ENCODE assay signal across 18 cellular contexts in genomic region chr19:5676711-5677110, GRCh38. TPM values are rescaled to one million over a fixed set of nuclear protein-coding genes. Genes with fewer than 3 reads are reported as not detected.
"Had no signal": no experiment of that assay in that cellular context is flagged by ENCODE, and none has a peak within 500 bp of the region (broad histone marks: within the 10 kb centered on the region; RNA-seq: fewer than 3 reads in every experiment).

No MANE protein-coding gene starts in this region.

- ATAC-seq: esophagus mucosa, WTC11 had no signal

- H3K36me3 ChIP-seq: ovary, uterus had no signal

- H3K9me3 Mint-ChIP-seq: activated CD4-positive, alpha-beta T cell treated with anti-CD3 and anti-CD28 coated beads, Interleukin-2, amount 10 ng/mL, durations not matched to agents 7 days and 5 days; activated T-helper 2 cell treated with anti-CD3 and anti-CD28 coated beads, Interferon-gamma antibody, Interleukin-2, Interleukin-4, amounts not matched to agents 10 μg/mL and 5 μg/mL and 100 μg/mL, durations not matched to agents 14 hours and 24 hours and 36 hours; nephron progenitor cell; WTC11 had no signal

- H3K27me3 ChIP-seq: ovary, tibial artery, uterus had no signal

- H3K4me3 ChIP-seq: ovary, tibial artery, uterus had no signal

- H3K36me3 Mint-ChIP-seq: activated naive CD8-positive, alpha-beta T cell; WTC11 had no signal

- DNase-seq: activated CD4-positive, alpha-beta T cell treated with anti-CD3 and anti-CD28 coated beads, Interleukin-2, amount 10 ng/mL, durations not matched to agents 7 days and 5 days; anterior cingulate cortex; nephron progenitor cell; tibial artery; uterus had no signal

- H3K27ac Mint-ChIP-seq: activated CD4-positive, alpha-beta T cell treated with anti-CD3 and anti-CD28 coated beads, Interleukin-2, amount 10 ng/mL, durations not matched to agents 7 days and 5 days; activated naive CD8-positive, alpha-beta T cell; activated T-helper 2 cell treated with anti-CD3 and anti-CD28 coated beads, Interferon-gamma antibody, Interleukin-2, Interleukin-4, amounts not matched to agents 10 μg/mL and 5 μg/mL and 100 μg/mL, durations not matched to agents 14 hours and 24 hours and 36 hours; WTC11 had no signal

- H3K27ac ChIP-seq: ovary, tibial artery, uterus had no signal

- H3K27me3 Mint-ChIP-seq: activated CD4-positive, alpha-beta T cell treated with anti-CD3 and anti-CD28 coated beads, Interleukin-2, amount 10 ng/mL, durations not matched to agents 7 days and 5 days; activated naive CD8-positive, alpha-beta T cell had no signal

- H3K9me3 ChIP-seq: ovary, tibial artery, uterus had no signal

- H3K4me3 Mint-ChIP-seq: activated CD4-positive, alpha-beta T cell treated with anti-CD3 and anti-CD28 coated beads, Interleukin-2, amount 10 ng/mL, durations not matched to agents 7 days and 5 days; activated naive CD8-positive, alpha-beta T cell; nephron progenitor cell; WTC11 had no signal

RNA-seq across cellular contexts. Expression of gene CATSPERD, which starts 43.7 kb away (rescaled TPM):
- total RNA-seq: activated CD4-positive, alpha-beta T cell treated with anti-CD3 and anti-CD28 coated beads, Interleukin-2, amount 10 ng/mL, durations not matched to agents 7 days and 5 days; activated CD8-positive, alpha-beta memory T cell treated with anti-CD3 and anti-CD28 coated beads for 36 hours; activated T-helper 2 cell treated with anti-CD3 and anti-CD28 coated beads, Interferon-gamma antibody, Interleukin-2, Interleukin-4, amounts not matched to agents 10 μg/mL and 5 μg/mL and 100 μg/mL, durations not matched to agents 14 hours and 24 hours and 36 hours; chondrocyte; dermis microvascular lymphatic vessel endothelial cell; esophagus mucosa; fibroblast of villous mesenchyme; lung microvascular endothelial cell; mucosa of gallbladder; renal cortical epithelial cell; T-helper 1 cell treated with Interleukin-12 subunit alpha and Interleukin-12 subunit beta and Interleukin-4 antibody, amounts not matched to agents 30 ng/mL and 1 ng/mL, for 36 hours; uterus had no signal
- polyA plus RNA-seq: ovary had no signal
